ENCODE assay signal across 12 cellular contexts in genomic region chr9:34987160-34988040, GRCh38. TPM values are rescaled to one million over a fixed set of nuclear protein-coding genes. Genes with fewer than 3 reads are reported as not detected.
DNase-seq lines count a peak whose midpoint lies in the region; ATAC-seq and TF ChIP-seq lines count a peak whose summit lies in the region.
"Had no signal": no experiment of that assay in that cellular context is flagged by ENCODE, and none has a peak within 500 bp of the region (broad histone marks: within the 10 kb centered on the region; RNA-seq: fewer than 3 reads in every experiment).

No MANE protein-coding gene starts in this region.

- H3K27ac ChIP-seq in GM23248 = peak overlapping the region; percentile 85
- H3K27ac ChIP-seq in naive thymus-derived CD4-positive, alpha-beta T cell (ENCODE audit: low read depth, low read length) = peak overlapping the region; percentile 71
- H3K27ac ChIP-seq: upper lobe of right lung had no signal

- CTCF ChIA-PET in naive thymus-derived CD4-positive, alpha-beta T cell (lab: Charles Lee) = interaction anchor here (1.0 to 1.1 kb wide), 2 partner anchors 10 to 64 kb away, joined by 3 read pairs; no protein-coding TSS in a partner anchor
- CTCF ChIA-PET in WTC11 (lab: Charles Lee) = interaction anchor here (10.1 kb wide), 1 partner anchor 90 kb away, joined by 183 read pairs; a partner anchor contains a TSS

- peaks cover 24% of the 10 kb centered on the region for H3F3A ChIP-seq in GM23248 (ENCODE audit: insufficient read depth)

- H3K27me3 Mint-ChIP-seq in activated naive CD8-positive, alpha-beta T cell treated with anti-CD3 and anti-CD28 coated beads, Interleukin-2, amount 50 U/mL, for 24 hours = peaks cover 1% of the 10 kb centered on the region
- no peaks in the 10 kb centered on the region for H3K27me3 Mint-ChIP-seq in naive thymus-derived CD4-positive, alpha-beta T cell
- peaks cover 4% of the 10 kb centered on the region for H3K27me3 Mint-ChIP-seq in WTC11 (ENCODE audit: low read depth)

- H3K9me2 ChIP-seq in GM23248 (ENCODE audit: insufficient read depth) = no peaks in the 10 kb centered on the region

- peak overlapping the region; percentile 27 for H3K27ac Mint-ChIP-seq in activated naive CD8-positive, alpha-beta T cell treated with anti-CD3 and anti-CD28 coated beads, Interleukin-2, amount 50 U/mL, for 24 hours
- H3K27ac Mint-ChIP-seq in naive thymus-derived CD4-positive, alpha-beta T cell = peak overlapping the region in 8 of 9 donors; percentile 3 to 90 (median 64)
- no peak overlapping the region for H3K27ac Mint-ChIP-seq in WTC11

- no peak overlapping the region for H3K4me3 ChIP-seq in GM23248
- no peak overlapping the region for H3K4me3 ChIP-seq in naive thymus-derived CD4-positive, alpha-beta T cell (ENCODE audit: low read length)

- no peaks in the 10 kb centered on the region for H3K27me3 ChIP-seq in GM23248 (replicated peaks; ENCODE audit: insufficient read depth)
- H3K27me3 ChIP-seq in naive thymus-derived CD4-positive, alpha-beta T cell (ENCODE audit: control insufficient read depth in 2 of 2, insufficient read depth in 2 of 2, low read length in 2 of 2) = no peaks in the 10 kb centered on the region
- H3K27me3 ChIP-seq: breast epithelium, upper lobe of right lung had no signal

- peaks cover 45% of the 10 kb centered on the region for H3K4me1 ChIP-seq in GM23248 (ENCODE audit: insufficient read depth)
- peaks cover 23 to 56% of the 10 kb centered on the region in 2 donors for H3K4me1 ChIP-seq in naive thymus-derived CD4-positive, alpha-beta T cell (ENCODE audit: control insufficient read depth in 2 of 2, insufficient read depth in 2 of 2, low read length in 2 of 2)

- 44 to 55% methylated on average over 7 of the region's 7 CpGs for WGBS in GM23248 (ENCODE audit: low coverage in 1 of 2, low lambda C conversion rate in 2 of 2, missing lambda C conversion rate in 2 of 2), 2 experiments

- no peak overlapping the region for H3K4me2 ChIP-seq in GM23248 (ENCODE audit: unreplicated experiment)

- peaks cover 5% of the 10 kb centered on the region for H3K36me3 Mint-ChIP-seq in activated naive CD8-positive, alpha-beta T cell treated with anti-CD3 and anti-CD28 coated beads, Interleukin-2, amount 50 U/mL, for 24 hours (ENCODE audit: low read depth)
- peaks cover 0 to 1% (median 0%) of the 10 kb centered on the region in 5 donors for H3K36me3 Mint-ChIP-seq in naive thymus-derived CD4-positive, alpha-beta T cell
- no peaks in the 10 kb centered on the region for H3K36me3 Mint-ChIP-seq in WTC11

- no peaks in the 10 kb centered on the region for H3K9me3 ChIP-seq in GM23248 (ENCODE audit: low read depth)
- no peaks in the 10 kb centered on the region for H3K9me3 ChIP-seq in naive thymus-derived CD4-positive, alpha-beta T cell (ENCODE audit: control insufficient read depth in 2 of 3, low read length in 3 of 3)
- H3K9me3 ChIP-seq: breast epithelium, upper lobe of right lung had no signal

- ATAC-seq in activated naive CD8-positive, alpha-beta T cell treated with anti-CD3 and anti-CD28 coated beads, Interleukin-2, amount 50 U/mL, for 24 hours = no peak
- no peak for ATAC-seq in naive thymus-derived CD4-positive, alpha-beta T cell
- ATAC-seq in WTC11 (no peak), HG03039 (IDR thresholded peaks at IDR 0.05; ENCODE audit: unreplicated experiment) (no peak)
- ATAC-seq: PC-3 had no signal

- H4K20me1 ChIP-seq in GM23248 (ENCODE audit: insufficient read depth) = no peaks in the 10 kb centered on the region

- H3K4me3 Mint-ChIP-seq in activated naive CD8-positive, alpha-beta T cell treated with anti-CD3 and anti-CD28 coated beads, Interleukin-2, amount 50 U/mL, for 24 hours = no peak overlapping the region
- H3K4me3 Mint-ChIP-seq in naive thymus-derived CD4-positive, alpha-beta T cell = peak overlapping the region; percentile 3 to 96 (median 38)
- no peak overlapping the region for H3K4me3 Mint-ChIP-seq in WTC11

- H2AFZ ChIP-seq in GM23248 = no peak overlapping the region

- H3K9me3 Mint-ChIP-seq in activated naive CD8-positive, alpha-beta T cell treated with anti-CD3 and anti-CD28 coated beads, Interleukin-2, amount 50 U/mL, for 24 hours = no peaks in the 10 kb centered on the region
- H3K9me3 Mint-ChIP-seq in naive thymus-derived CD4-positive, alpha-beta T cell = peaks cover 0 to 2% (median 0%) of the 10 kb centered on the region in 11 donors
- H3K9me3 Mint-ChIP-seq in WTC11 = no peaks in the 10 kb centered on the region

- in situ Hi-C loops in GM23248 (cut with MboI) = no loop called here

- POLR2A ChIA-PET in naive thymus-derived CD4-positive, alpha-beta T cell (lab: Charles Lee) = no interaction called here
- POLR2A ChIA-PET in WTC11 (lab: Charles Lee) = interaction anchor here (3.4 kb wide), 1 partner anchor 92 kb away, joined by 9 read pairs; the partner anchor contains the start of gene FANCG

- intact Hi-C loops in naive thymus-derived CD4-positive, alpha-beta T cell (cut with micrococcal nuclease) = loop anchor here (2.0 to 10.0 kb wide), 11 partner anchors 227 to 940 kb away; partner anchors contain the start of genes KIF24 (in 2 of the 2), NUDT2 (in 2 of the 2), ENHO (in 1 of the 2) and RPP25L (in 1 of the 2)

- H3K4me1 Mint-ChIP-seq in activated naive CD8-positive, alpha-beta T cell treated with anti-CD3 and anti-CD28 coated beads, Interleukin-2, amount 50 U/mL, for 24 hours = peaks cover 88% of the 10 kb centered on the region
- peaks cover 53 to 78% (median 65%) of the 10 kb centered on the region in 7 donors for H3K4me1 Mint-ChIP-seq in naive thymus-derived CD4-positive, alpha-beta T cell
- H3K4me1 Mint-ChIP-seq in WTC11 = peaks cover 42% of the 10 kb centered on the region

- no peak overlapping the region for H3K9ac ChIP-seq in GM23248

- no peak for TF ChIP-seq CTCF in WTC11 (IDR thresholded peaks at IDR 0.05)

- H3K79me2 ChIP-seq in GM23248 (ENCODE audit: insufficient read depth) = peaks cover 13% of the 10 kb centered on the region; the same call in 1 of the 2 replicates

- no peaks in the 10 kb centered on the region for H3K36me3 ChIP-seq in GM23248 (ENCODE audit: low read depth)
- no peaks in the 10 kb centered on the region for H3K36me3 ChIP-seq in naive thymus-derived CD4-positive, alpha-beta T cell (ENCODE audit: control insufficient read depth in 2 of 3, insufficient read depth in 3 of 3, low read length in 3 of 3)
- H3K36me3 ChIP-seq: breast epithelium, upper lobe of right lung had no signal

- DNase-seq in NCI-H146 (lab: John Stamatoyannopoulos, UW) = peak; percentile 12
- no peak for DNase-seq in NCI-H146 treated with DMSO at 0.1 percent for 48 hours (lab: John Stamatoyannopoulos, UW; ENCODE audit: unreplicated experiment)
- peak; percentile 61 for DNase-seq in GM23248
- DNase-seq in activated naive CD8-positive, alpha-beta T cell treated with anti-CD3 and anti-CD28 coated beads, Interleukin-2, amount 50 U/mL, for 24 hours = no peak
- DNase-seq in naive thymus-derived CD4-positive, alpha-beta T cell = peak in 1 of 9 donors; percentile 38
- DNase-seq in WTC11 (ENCODE audit: low spot score) = no peak
- DNase-seq in NCI-H2227 (lab: John Stamatoyannopoulos, UW; ENCODE audit: unreplicated experiment) = no peak
- DNase-seq: PC-3, upper lobe of right lung had no signal

TF ChIP-seq in WTC11, 78 proteins besides CTCF, POLR2A, EP300 and RAD21 (continues in another document):
- TF ChIP-seq IRF2 (CRISPR knock-in tag; IDR thresholded peaks at IDR 0.05; ENCODE audit: borderline replicate concordance, low read depth) (no peak), ETV6 (CRISPR knock-in tag; IDR thresholded peaks at IDR 0.05) (no peak), SMAD4 (CRISPR knock-in tag; IDR thresholded peaks at IDR 0.05) (no peak), FOXP1 (CRISPR knock-in tag; IDR thresholded peaks at IDR 0.05; ENCODE audit: borderline replicate concordance) (no peak), ZMAT4 (CRISPR knock-in tag; IDR thresholded peaks at IDR 0.05) (no peak), ATF3 (CRISPR knock-in tag; conservative IDR thresholded peaks at IDR 0.05) (no peak), ZNF281 (CRISPR knock-in tag; IDR thresholded peaks at IDR 0.05) (no peak), HMGA2 (CRISPR knock-in tag; IDR thresholded peaks at IDR 0.05) (no peak)

RNA-seq across cellular contexts. Expression of gene DNAJB5, which starts 2.1 kb away (rescaled TPM):
- total RNA-seq in GM23248 (2014; rRNA removed; shearing (Covaris generic)) = 13.4 and 24.2 TPM in 2 replicates
- polyA plus RNA-seq in GM23248 (2016; fragmentation: Nextera tagmentation; extraction: Ambion mirVana) = 10.7 and 10.9 TPM in 2 replicates
- total RNA-seq in naive thymus-derived CD4-positive, alpha-beta T cell = 1 to 10 TPM; 1.1 to 3.7 (median 1.4) TPM
- polyA plus RNA-seq in naive thymus-derived CD4-positive, alpha-beta T cell = 1 to 10 TPM; 3.4 TPM
- total RNA-seq in WTC11 (2021) = 26.7 to 30.0 TPM (median 28.6 TPM) in 3 replicates

RNA-seq across cellular contexts. Expression of gene PHF24, which starts 29.3 kb away (rescaled TPM):
- total RNA-seq in GM23248 (2014; rRNA removed; shearing (Covaris generic)) = 0.25 TPM in 1 of 2 replicates, not detected in the other
- 0.34 TPM in 1 of 2 replicates, not detected in the other for polyA plus RNA-seq in GM23248 (2016; fragmentation: Nextera tagmentation; extraction: Ambion mirVana)
- not detected for total RNA-seq in naive thymus-derived CD4-positive, alpha-beta T cell
- not detected for polyA plus RNA-seq in naive thymus-derived CD4-positive, alpha-beta T cell
- 0.34 to 0.59 TPM (median 0.53 TPM) in 3 replicates for total RNA-seq in WTC11 (2021)
- total RNA-seq: A172, PC-3 had no signal

Comparison
In these comparisons a context has a peak if more than half of its experiments do, and no peak if none do; other contexts are left out.
1. DNase-seq: peak in NCI-H146 (single experiment) and GM23248 (single experiment); none in NCI-H146 treated with DMSO at 0.1 percent for 48 hours (single experiment), activated naive CD8-positive, alpha-beta T cell treated with anti-CD3 and anti-CD28 coated beads, Interleukin-2, amount 50 U/mL, for 24 hours (single experiment), WTC11 (single experiment) and NCI-H2227 (single experiment).
2. H3K4me3 Mint-ChIP-seq: peak in naive thymus-derived CD4-positive, alpha-beta T cell (10 of 10); none in activated naive CD8-positive, alpha-beta T cell treated with anti-CD3 and anti-CD28 coated beads, Interleukin-2, amount 50 U/mL, for 24 hours (single experiment) and WTC11 (single experiment).